1 cellular context compared by ENCODE assay signal in genomic region chr1:153959454-153959853, GRCh38.
A peak's percentile ranks its signal among the peaks of the same experiment; 100 is the strongest.
TF ChIP-seq lines count a peak whose summit lies in the region.

No MANE protein-coding gene starts in this region.

TF ChIP-seq in H1, 55 proteins besides CTCF, POLR2A, EP300 and RAD21:
- 0 out of 2 replicates have a peak, but pooled peaks have one; percentile 12 for TF ChIP-seq SIX5 (IDR thresholded peaks at IDR 0.05; ENCODE audit: low read depth, low read length)
- TF ChIP-seq MAFK (IDR thresholded peaks at IDR 0.05; ENCODE audit: low read depth, low read length): no peak
- no peak for TF ChIP-seq TAF1 (IDR thresholded peaks at IDR 0.05; ENCODE audit: low read depth, low read length)
- TF ChIP-seq POLR2AphosphoS5 (IDR thresholded peaks at IDR 0.05; ENCODE audit: low read depth, low read length): peak; percentile 56
TF ChIP-seq in H1: peak in this region for 2.
